ENCODE assay signal across 12 cellular contexts in the genomic region with DNA sequence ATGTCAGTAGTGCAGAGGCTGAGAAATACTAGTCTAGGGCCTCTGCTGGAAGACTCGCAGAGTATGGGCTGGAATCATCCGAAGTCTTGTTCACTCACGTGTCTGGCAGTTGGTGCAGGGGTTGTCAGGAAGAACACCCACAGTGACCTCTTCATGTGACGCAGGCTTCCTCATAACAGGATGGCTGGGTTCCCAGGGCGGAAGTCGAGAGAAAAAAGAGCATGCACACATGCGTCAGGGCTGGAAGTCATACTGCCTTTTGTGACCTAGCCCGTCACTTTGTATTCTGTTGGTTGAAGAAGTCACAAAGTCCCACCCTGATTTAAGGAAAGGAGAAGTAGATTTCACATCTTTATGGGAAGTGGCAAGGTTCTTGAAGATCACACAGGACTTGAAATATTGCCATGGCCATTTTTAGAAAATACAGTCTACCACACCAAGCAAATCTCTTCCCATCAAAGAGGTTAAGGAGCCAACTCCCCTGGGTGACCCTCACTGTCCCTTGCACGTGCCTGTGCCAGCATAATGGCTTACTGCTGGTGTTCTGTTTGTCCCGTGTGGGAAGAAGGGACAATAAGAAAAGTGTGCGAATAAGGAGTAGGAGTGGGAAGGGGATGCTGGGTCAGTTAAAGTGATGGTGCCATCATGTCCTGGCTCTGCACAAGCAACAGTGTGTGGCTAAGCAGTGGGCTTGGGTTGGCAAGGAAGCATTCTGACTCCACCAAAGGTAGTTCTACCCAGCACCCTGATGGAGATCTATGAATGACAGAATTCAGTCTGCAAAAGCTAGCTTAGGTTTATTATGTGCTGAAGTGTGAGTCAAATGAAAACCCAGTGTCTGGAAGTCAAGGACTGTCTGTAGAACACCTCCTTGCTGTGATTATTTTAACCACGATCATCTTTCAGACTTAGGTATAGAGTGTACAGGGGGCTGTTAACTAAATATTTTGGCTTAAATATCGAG. TPM values are rescaled to one million over a fixed set of nuclear protein-coding genes. Genes with fewer than 3 reads are reported as not detected.
DNase-seq lines count a peak whose midpoint lies in the region; ATAC-seq and TF ChIP-seq lines count a peak whose summit lies in the region.
"Had no signal": no experiment of that assay in that cellular context is flagged by ENCODE, and none has a peak within 500 bp of the region (broad histone marks: within the 10 kb centered on the region; RNA-seq: fewer than 3 reads in every experiment).

No MANE protein-coding gene starts in this region.

- no peaks in the 10 kb centered on the region for H3K4me1 Mint-ChIP-seq in natural killer cell

- H3K27ac Mint-ChIP-seq in natural killer cell, result peak overlapping the region in 1 of 2 donors; percentile 50

- H3K9me3 Mint-ChIP-seq in natural killer cell, result no peaks in the 10 kb centered on the region

- DNase-seq in AG10803 (ENCODE audit: low read depth) (peak; percentile 45), Kasumi-1 (lab: John Stamatoyannopoulos, UW) (peak; percentile 79 to 83), natural killer cell (no peak), NCI-H748 treated with DMSO at 0.1 percent for 48 hours (lab: John Stamatoyannopoulos, UW) (no peak), NCI-H1105 (lab: John Stamatoyannopoulos, UW) (no peak), H4 (ENCODE audit: low spot score) (no peak), RKO (ENCODE audit: low spot score) (no peak)
- peak; percentile 2 for DNase-seq in effector CD4-positive, alpha-beta T cell
- DNase-seq: activated CD8-positive, alpha-beta memory T cell treated with anti-CD3 and anti-CD28 coated beads, Interleukin-2, amount 50 U/mL, for 4 hours; EL; NCI-H2227 treated with DMSO at 0.1 percent for 48 hours had no signal

- ATAC-seq in natural killer cell, result peak; percentile 31 to 56 (median 43)
- ATAC-seq: HCT116 had no signal

- intact Hi-C loops in natural killer cell (cut with micrococcal nuclease), result no loop called here

- TF ChIP-seq CTCF in AG10803 (conservative IDR thresholded peaks at IDR 0.05; ENCODE audit: low read length), result no peak
- no peak for TF ChIP-seq CTCF in natural killer cell (IDR thresholded peaks at IDR 0.05)

- no peak overlapping the region for H3K4me3 Mint-ChIP-seq in natural killer cell

- no peaks in the 10 kb centered on the region for H3K27me3 Mint-ChIP-seq in natural killer cell (ENCODE audit: low read depth in 2 of 2)

- H3K4me3 ChIP-seq in AG10803 (ENCODE audit: low read length), result no peak overlapping the region

- H3K36me3 Mint-ChIP-seq in natural killer cell, result no peaks in the 10 kb centered on the region

RNA-seq across cellular contexts. Expression of a gene that starts 28.1 kb away (rescaled TPM):
- total RNA-seq in natural killer cell, result 10 to 100 TPM; 14.6 to 25.0 (median 21.4) TPM
- 13.7 and 14.6 TPM in 2 replicates for total RNA-seq in H4 (2014; rRNA removed; shearing (Covaris generic))

RNA-seq across cellular contexts. Expression of a gene that starts 59.2 kb away (rescaled TPM):
- 10 to 100 TPM; 37.5 to 48.7 (median 44.4) TPM for total RNA-seq in natural killer cell
- total RNA-seq in H4 (2014; rRNA removed; shearing (Covaris generic)), result 3.9 and 6.1 TPM in 2 replicates

Comparison
In these comparisons a context has a peak if more than half of its experiments do, and no peak if none do; other contexts are left out.
1. DNase-seq: peak in AG10803 (single experiment), Kasumi-1 (2 of 2) and effector CD4-positive, alpha-beta T cell (single experiment); none in natural killer cell (single experiment), NCI-H748 treated with DMSO at 0.1 percent for 48 hours (single experiment), NCI-H1105 (single experiment), H4 (single experiment) and RKO (single experiment).